Comparison of ENCODE assay signal across 4 cellular contexts in the genomic region with DNA sequence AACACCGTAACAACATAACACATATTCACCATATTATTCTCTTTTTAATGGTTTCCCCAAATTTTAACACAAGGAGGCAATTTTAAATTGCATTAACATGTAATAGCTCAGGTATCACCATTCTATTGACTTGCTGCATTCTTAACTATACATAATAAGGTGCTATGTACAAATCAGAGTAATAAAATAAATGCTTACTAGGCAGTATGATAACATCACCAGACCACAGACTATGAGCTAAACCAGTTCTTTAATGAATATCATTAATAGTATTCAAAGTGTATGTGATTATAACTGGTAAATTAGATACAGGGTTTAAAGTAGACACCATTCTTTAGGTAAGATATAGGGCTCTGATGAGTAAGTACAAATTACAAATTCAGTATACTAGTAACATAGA.
TF ChIP-seq lines count a peak whose summit lies in the region.

No MANE protein-coding gene starts in this region.

TF ChIP-seq in HepG2, 621 proteins besides CTCF, POLR2A, EP300 and RAD21:
- peak; percentile 71 for TF ChIP-seq MAFF (IDR thresholded peaks at IDR 0.05; ENCODE audit: low read depth, low read length)
- peak; percentile 67 to 77 for TF ChIP-seq MAFK (conservative IDR thresholded peaks at IDR 0.05 in 1 of 2, IDR thresholded peaks at IDR 0.05 in 1 of 2; ENCODE audit: low read length in 2 of 2)
- no peak for TF ChIP-seq REL (CRISPR knock-in tag; conservative IDR thresholded peaks at IDR 0.05)

TF ChIP-seq in A549, 52 proteins besides CTCF, POLR2A, EP300 and RAD21:
- TF ChIP-seq MAFK (IDR thresholded peaks at IDR 0.05; ENCODE audit: partially characterized antibody) (peak; percentile 84), JUNB (IDR thresholded peaks at IDR 0.05) (no peak)
TF ChIP-seq in A549: peak in this region for 1.

TF ChIP-seq in IMR-90, 13 proteins besides CTCF, POLR2A, EP300 and RAD21:
- TF ChIP-seq FOS (IDR thresholded peaks at IDR 0.05; ENCODE audit: low read depth, low read length) = no peak
- TF ChIP-seq MAFK (IDR thresholded peaks at IDR 0.05; ENCODE audit: low read depth, low read length) = peak; percentile 68

TF ChIP-seq in K562, 482 proteins besides CTCF, POLR2A, EP300 and RAD21:
- TF ChIP-seq DIDO1 (tag; IDR thresholded peaks at IDR 0.05; ENCODE audit: low read depth) (no peak), C11orf30 (IDR thresholded peaks at IDR 0.05; ENCODE audit: low read depth) (peak; percentile 64), WHSC1 (IDR thresholded peaks at IDR 0.05; ENCODE audit: low read length) (no peak), SAP30 (IDR thresholded peaks at IDR 0.05; ENCODE audit: borderline replicate concordance, insufficient read depth, low read depth, low read length, poor library complexity, severe bottlenecking) (no peak), MAFK (IDR thresholded peaks at IDR 0.05; ENCODE audit: low read length) (peak; percentile 35; the same call in 1 of the 2 replicates), ZNF224 (CRISPR knock-in tag; IDR thresholded peaks at IDR 0.05) (no peak), ZNF316 (IDR thresholded peaks at IDR 0.05) (peak; percentile 80)
- TF ChIP-seq, protein P1, sequence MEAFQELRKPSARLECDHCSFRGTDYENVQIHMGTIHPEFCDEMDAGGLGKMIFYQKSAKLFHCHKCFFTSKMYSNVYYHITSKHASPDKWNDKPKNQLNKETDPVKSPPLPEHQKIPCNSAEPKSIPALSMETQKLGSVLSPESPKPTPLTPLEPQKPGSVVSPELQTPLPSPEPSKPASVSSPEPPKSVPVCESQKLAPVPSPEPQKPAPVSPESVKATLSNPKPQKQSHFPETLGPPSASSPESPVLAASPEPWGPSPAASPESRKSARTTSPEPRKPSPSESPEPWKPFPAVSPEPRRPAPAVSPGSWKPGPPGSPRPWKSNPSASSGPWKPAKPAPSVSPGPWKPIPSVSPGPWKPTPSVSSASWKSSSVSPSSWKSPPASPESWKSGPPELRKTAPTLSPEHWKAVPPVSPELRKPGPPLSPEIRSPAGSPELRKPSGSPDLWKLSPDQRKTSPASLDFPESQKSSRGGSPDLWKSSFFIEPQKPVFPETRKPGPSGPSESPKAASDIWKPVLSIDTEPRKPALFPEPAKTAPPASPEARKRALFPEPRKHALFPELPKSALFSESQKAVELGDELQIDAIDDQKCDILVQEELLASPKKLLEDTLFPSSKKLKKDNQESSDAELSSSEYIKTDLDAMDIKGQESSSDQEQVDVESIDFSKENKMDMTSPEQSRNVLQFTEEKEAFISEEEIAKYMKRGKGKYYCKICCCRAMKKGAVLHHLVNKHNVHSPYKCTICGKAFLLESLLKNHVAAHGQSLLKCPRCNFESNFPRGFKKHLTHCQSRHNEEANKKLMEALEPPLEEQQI (IDR thresholded peaks at IDR 0.05) = no peak
- TF ChIP-seq, protein P2, sequence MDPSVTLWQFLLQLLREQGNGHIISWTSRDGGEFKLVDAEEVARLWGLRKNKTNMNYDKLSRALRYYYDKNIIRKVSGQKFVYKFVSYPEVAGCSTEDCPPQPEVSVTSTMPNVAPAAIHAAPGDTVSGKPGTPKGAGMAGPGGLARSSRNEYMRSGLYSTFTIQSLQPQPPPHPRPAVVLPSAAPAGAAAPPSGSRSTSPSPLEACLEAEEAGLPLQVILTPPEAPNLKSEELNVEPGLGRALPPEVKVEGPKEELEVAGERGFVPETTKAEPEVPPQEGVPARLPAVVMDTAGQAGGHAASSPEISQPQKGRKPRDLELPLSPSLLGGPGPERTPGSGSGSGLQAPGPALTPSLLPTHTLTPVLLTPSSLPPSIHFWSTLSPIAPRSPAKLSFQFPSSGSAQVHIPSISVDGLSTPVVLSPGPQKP (CRISPR knock-in tag; IDR thresholded peaks at IDR 0.05) = no peak
- TF ChIP-seq, protein P3, sequence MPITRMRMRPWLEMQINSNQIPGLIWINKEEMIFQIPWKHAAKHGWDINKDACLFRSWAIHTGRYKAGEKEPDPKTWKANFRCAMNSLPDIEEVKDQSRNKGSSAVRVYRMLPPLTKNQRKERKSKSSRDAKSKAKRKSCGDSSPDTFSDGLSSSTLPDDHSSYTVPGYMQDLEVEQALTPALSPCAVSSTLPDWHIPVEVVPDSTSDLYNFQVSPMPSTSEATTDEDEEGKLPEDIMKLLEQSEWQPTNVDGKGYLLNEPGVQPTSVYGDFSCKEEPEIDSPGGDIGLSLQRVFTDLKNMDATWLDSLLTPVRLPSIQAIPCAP (CRISPR knock-in tag; IDR thresholded peaks at IDR 0.05; ENCODE audit: borderline replicate concordance) = no peak
- TF ChIP-seq, protein P4, sequence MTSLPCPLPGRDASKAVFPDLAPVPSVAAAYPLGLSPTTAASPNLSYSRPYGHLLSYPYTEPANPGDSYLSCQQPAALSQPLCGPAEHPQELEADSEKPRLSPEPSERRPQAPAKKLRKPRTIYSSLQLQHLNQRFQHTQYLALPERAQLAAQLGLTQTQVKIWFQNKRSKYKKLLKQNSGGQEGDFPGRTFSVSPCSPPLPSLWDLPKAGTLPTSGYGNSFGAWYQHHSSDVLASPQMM (CRISPR knock-in tag; IDR thresholded peaks at IDR 0.05) = no peak
TF ChIP-seq in K562: peak in this region for 3.
